1 cellular context compared by ENCODE assay signal in the genomic region with DNA sequence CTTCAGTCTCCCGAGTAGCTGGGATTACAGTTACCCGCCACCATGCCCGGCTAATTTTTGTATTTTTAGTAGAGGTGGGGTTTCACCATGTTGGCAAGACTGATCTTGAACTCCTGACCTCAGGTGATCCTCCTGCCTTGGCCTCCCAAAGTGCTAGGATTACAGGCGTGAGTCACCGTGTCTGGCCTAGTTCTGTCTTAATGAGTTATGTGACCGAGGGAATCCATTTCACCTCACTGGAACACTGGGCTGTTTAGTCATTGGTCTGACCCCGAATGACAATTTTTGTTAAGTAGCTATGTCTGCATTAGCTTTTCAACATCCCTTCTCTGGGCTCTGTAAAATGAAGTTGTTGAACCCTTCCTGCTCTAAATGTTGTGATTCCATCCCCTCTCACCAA.
TF ChIP-seq lines count a peak whose summit lies in the region.
"Not testable (repeated sequence)": the region's sequence is repeated elsewhere in the genome, so short reads cannot be mapped to it uniquely, and the experiment has no call there.

No MANE protein-coding gene starts in this region.

TF ChIP-seq in K562, 482 proteins besides CTCF, POLR2A, EP300 and RAD21:
- TF ChIP-seq KDM1A (IDR thresholded peaks at IDR 0.05) (peak; percentile 10 to 23; a peak in 1 of 4 replicates), MEIS2 (IDR thresholded peaks at IDR 0.05; ENCODE audit: partially characterized antibody) (peak; percentile 79), NCOR1 (IDR thresholded peaks at IDR 0.05) (peak; percentile 29; the same call in 1 of the 2 replicates), YY1 (IDR thresholded peaks at IDR 0.05; ENCODE audit: borderline replicate concordance in 1 of 3, control insufficient read depth in 1 of 3, extremely low read depth in 1 of 3, insufficient read depth in 3 of 3, insufficient read length in 1 of 3, insufficient replicate concordance in 2 of 3, low read depth in 1 of 3, low read length in 2 of 3) (peak in 1 of 3 experiments; percentile 28)
- TF ChIP-seq, protein P1, sequence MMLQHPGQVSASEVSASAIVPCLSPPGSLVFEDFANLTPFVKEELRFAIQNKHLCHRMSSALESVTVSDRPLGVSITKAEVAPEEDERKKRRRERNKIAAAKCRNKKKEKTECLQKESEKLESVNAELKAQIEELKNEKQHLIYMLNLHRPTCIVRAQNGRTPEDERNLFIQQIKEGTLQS (IDR thresholded peaks at IDR 0.05): peak; percentile 54
- TF ChIP-seq, protein P1 (CRISPR knock-in tag; conservative IDR thresholded peaks at IDR 0.05): not testable (repeated sequence)
